8 cellular contexts compared by ENCODE assay signal in genomic region chr16:14354561-14355351, GRCh38.
A peak's percentile ranks its signal among the peaks of the same experiment; 100 is the strongest.
DNase-seq lines count a peak whose midpoint lies in the region; ATAC-seq and TF ChIP-seq lines count a peak whose summit lies in the region.

No MANE protein-coding gene starts in this region.

- H3K27ac ChIP-seq in KMS-11 (peak overlapping the region; percentile 92), adrenal gland (peak overlapping the region; percentile 21 to 80 (median 57)), WERI-Rb-1 (no peak overlapping the region)

- H3K4me3 ChIP-seq in KMS-11 (IDR thresholded peaks at IDR 0.05; ENCODE audit: insufficient read depth, low read depth, low read length) (no peak overlapping the region), adrenal gland (peak overlapping the region in 1 of 4 donors; percentile 57), HAP-1 (no peak overlapping the region), WERI-Rb-1 (ENCODE audit: low read depth, low read length) (no peak overlapping the region)

- no peak overlapping the region for H2AFZ ChIP-seq in KMS-11 (ENCODE audit: low read depth)

- H4K20me1 ChIP-seq in KMS-11 (ENCODE audit: insufficient read depth) = no peaks in the 10 kb centered on the region

- peak in 1 of 2 donors; percentile 55 for TF ChIP-seq POLR2A in adrenal gland (IDR thresholded peaks at IDR 0.05)

- no peak overlapping the region for H3K9ac ChIP-seq in KMS-11

- H3K9me3 ChIP-seq in adrenal gland (replicated peaks in 1 of 3) (no peaks in the 10 kb centered on the region), HAP-1 (no peaks in the 10 kb centered on the region), WERI-Rb-1 (ENCODE audit: severe bottlenecking) (no peaks in the 10 kb centered on the region)

- H3K4me2 ChIP-seq in KMS-11 = peak overlapping the region; percentile 79; the same call in 1 of the 2 replicates

- no peaks in the 10 kb centered on the region for H3K79me2 ChIP-seq in KMS-11 (ENCODE audit: insufficient read depth, low read depth)

- TF ChIP-seq CTCF in GM13976 (IDR thresholded peaks at IDR 0.05; ENCODE audit: borderline replicate concordance, control extremely low read depth, extremely low read depth, insufficient read depth, missing control alignments) = no peak
- TF ChIP-seq CTCF in KMS-11 (conservative IDR thresholded peaks at IDR 0.05; ENCODE audit: low read depth, low read length) = no peak
- no peak for TF ChIP-seq CTCF in adrenal gland (IDR thresholded peaks at IDR 0.05)
- no peak for TF ChIP-seq CTCF in WERI-Rb-1 (IDR thresholded peaks at IDR 0.05; ENCODE audit: low read depth, low read length)

- ATAC-seq in GM21529 (IDR thresholded peaks at IDR 0.05; ENCODE audit: unreplicated experiment) = peak; percentile 87

- no peaks in the 10 kb centered on the region; the same call in 1 of the 2 replicates for H3K27me3 ChIP-seq in KMS-11 (ENCODE audit: insufficient read depth, low read depth)
- no peaks in the 10 kb centered on the region for H3K27me3 ChIP-seq in adrenal gland
- 0 out of 2 replicates have a peak, but pooled peaks cover 2% of the 10 kb centered on the region for H3K27me3 ChIP-seq in HAP-1 (ENCODE audit: low read depth)
- H3K27me3 ChIP-seq in WERI-Rb-1 (ENCODE audit: insufficient read depth, low read depth, severe bottlenecking) = no peaks in the 10 kb centered on the region

- in situ Hi-C loops in GM13976 (cut with MboI; ENCODE audit: low sequenced_read_pairs, unreplicated experiment) (no loop called here), HAP-1 (cut with MboI; ENCODE audit: low sequenced_read_pairs) (loop anchor here (5.0 to 10.0 kb wide), 2 partner anchors 37 to 60 kb away; no protein-coding TSS in a partner anchor)

- DNase-seq in GM13976 (ENCODE audit: low spot score) (peak; percentile 84), adrenal gland (peak; percentile 83 to 92 (median 85)), NCI-H1417 treated with DMSO at 0.1 percent for 48 hours (lab: John Stamatoyannopoulos, UW) (no peak), HAP-1 (ENCODE audit: low spot score in 2 of 2) (no peak), WERI-Rb-1 (no peak)
- peak; percentile 18 to 54 (median 30) for DNase-seq in stimulated activated CD4-positive, alpha-beta T cell treated with anti-CD3 and anti-CD28 coated beads, Interleukin-12 subunit alpha, Interleukin-12 subunit beta, amount 100 ng/mL, for 48 hours (ENCODE audit: low read depth in 2 of 3, low spot score in 1 of 3)

- WGBS in adrenal gland, 4 donors = 22 to 31% (median 26%) methylated on average over 10 of the region's 10 CpGs

- intact Hi-C loops in adrenal gland (cut with DNase I) = no loop called here

- H3K4me1 ChIP-seq in KMS-11 (ENCODE audit: low read depth, poor library complexity, severe bottlenecking) = peaks cover 64% of the 10 kb centered on the region
- peaks cover 7% of the 10 kb centered on the region in 2 donors for H3K4me1 ChIP-seq in adrenal gland (replicated peaks in 1 of 2)
- H3K4me1 ChIP-seq in HAP-1 = no peaks in the 10 kb centered on the region

- H3K36me3 ChIP-seq in KMS-11 (ENCODE audit: insufficient read depth) = no peaks in the 10 kb centered on the region
- H3K36me3 ChIP-seq in adrenal gland (replicated peaks in 1 of 2) = no peaks in the 10 kb centered on the region
- no peaks in the 10 kb centered on the region for H3K36me3 ChIP-seq in HAP-1 (replicated peaks)
- no peaks in the 10 kb centered on the region for H3K36me3 ChIP-seq in WERI-Rb-1

Comparison
In these comparisons a context has a peak if more than half of its experiments do, and no peak if none do; other contexts are left out.
1. DNase-seq: peak in GM13976 (single experiment), adrenal gland (7 of 7) and stimulated activated CD4-positive, alpha-beta T cell treated with anti-CD3 and anti-CD28 coated beads, Interleukin-12 subunit alpha, Interleukin-12 subunit beta, amount 100 ng/mL, for 48 hours (3 of 3); none in NCI-H1417 treated with DMSO at 0.1 percent for 48 hours (single experiment), HAP-1 (0 of 2) and WERI-Rb-1 (single experiment).